Comparison of ENCODE assay signal across 20 cellular contexts in the genomic region with DNA sequence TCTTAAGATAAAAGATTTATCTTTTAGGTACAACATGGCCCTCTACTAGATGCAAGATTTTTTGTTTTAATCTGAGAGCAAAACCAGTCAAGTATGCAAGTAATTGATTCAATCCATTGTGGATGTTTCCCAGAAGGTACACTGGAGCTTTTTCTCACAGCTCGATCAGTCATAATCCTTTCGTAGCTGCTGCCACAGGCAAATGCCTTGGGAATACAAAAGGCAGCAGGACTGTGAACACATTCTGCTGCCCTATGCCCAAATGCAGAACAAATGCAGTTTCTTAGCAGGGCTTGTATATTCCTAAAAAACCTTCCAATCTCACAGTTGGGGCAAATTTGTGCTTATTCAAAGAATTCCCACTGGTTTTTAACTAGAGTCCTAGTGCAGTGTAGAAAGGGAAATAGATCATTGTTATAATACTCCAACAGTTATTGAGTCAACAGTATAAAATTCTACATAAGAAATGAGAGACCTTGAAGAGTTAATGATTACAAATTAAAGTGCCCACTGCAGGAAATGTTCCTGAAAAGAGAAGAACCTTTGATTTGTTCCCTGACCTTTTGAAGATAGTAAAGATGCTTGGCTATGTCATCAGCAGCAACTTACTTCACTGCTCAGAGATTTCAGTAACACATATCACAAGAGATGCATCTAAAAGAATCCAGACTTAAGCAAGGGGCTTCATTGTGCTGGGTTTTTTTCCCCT. TPM values are rescaled to one million over a fixed set of nuclear protein-coding genes. Genes with fewer than 3 reads are reported as not detected.
DNase-seq lines count a peak whose midpoint lies in the region; TF ChIP-seq lines count a peak whose summit lies in the region.
"Had no signal": no experiment of that assay in that cellular context is flagged by ENCODE, and none has a peak within 500 bp of the region (broad histone marks: within the 10 kb centered on the region; RNA-seq: fewer than 3 reads in every experiment).

No MANE protein-coding gene starts in this region.

- H3K4ac ChIP-seq in mesenchymal stem cell (ENCODE audit: low read depth in 1 of 2, low read length in 2 of 2) = no peak overlapping the region

- H2AFZ ChIP-seq in mesenchymal stem cell (ENCODE audit: low read depth, low read length) = no peak overlapping the region

- H3K9me3 Mint-ChIP-seq in activated CD4-positive, alpha-beta T cell treated with anti-CD3 and anti-CD28 coated beads, Interleukin-2, amount 10 ng/mL, durations not matched to agents 7 days and 5 days = no peaks in the 10 kb centered on the region
- H3K9me3 Mint-ChIP-seq: nephron progenitor cell had no signal

- H3K9ac ChIP-seq in mesenchymal stem cell (ENCODE audit: low read length) = peak overlapping the region; percentile 36

- peak overlapping the region; percentile 11 for H3K27ac Mint-ChIP-seq in activated CD4-positive, alpha-beta T cell treated with anti-CD3 and anti-CD28 coated beads, Interleukin-2, amount 10 ng/mL, durations not matched to agents 7 days and 5 days

- no peaks in the 10 kb centered on the region for H3K27me3 Mint-ChIP-seq in activated CD4-positive, alpha-beta T cell treated with anti-CD3 and anti-CD28 coated beads, Interleukin-2, amount 10 ng/mL, durations not matched to agents 7 days and 5 days

- no peak overlapping the region for H3K4me3 Mint-ChIP-seq in activated CD4-positive, alpha-beta T cell treated with anti-CD3 and anti-CD28 coated beads, Interleukin-2, amount 10 ng/mL, durations not matched to agents 7 days and 5 days
- H3K4me3 Mint-ChIP-seq: nephron progenitor cell had no signal

- peaks cover 5% of the 10 kb centered on the region for H3K79me1 ChIP-seq in mesenchymal stem cell (replicated peaks; ENCODE audit: low read length, poor library complexity, severe bottlenecking)

- no peak overlapping the region for H3K18ac ChIP-seq in mesenchymal stem cell (ENCODE audit: low read depth in 1 of 2, low read length in 2 of 2)

- POLR2A ChIA-PET in activated CD4-positive, alpha-beta T cell treated with anti-CD3 and anti-CD28 coated beads, Interleukin-2, amount 10 ng/mL, durations not matched to agents 7 days and 5 days (lab: Charles Lee) = no interaction called here

- no peak overlapping the region for H4K91ac ChIP-seq in mesenchymal stem cell (ENCODE audit: low read length)

- H2BK5ac ChIP-seq in mesenchymal stem cell (ENCODE audit: low read depth, low read length, poor library complexity, severe bottlenecking) = no peak overlapping the region

- H3K4me3 ChIP-seq in ascending aorta (peak overlapping the region; percentile 17 to 38), mesenchymal stem cell (ENCODE audit: insufficient read depth in 1 of 2, low read depth in 1 of 2, low read length in 2 of 2) (no peak overlapping the region), tibial artery (no peak overlapping the region)

- H3K36me3 Mint-ChIP-seq in activated CD4-positive, alpha-beta T cell treated with anti-CD3 and anti-CD28 coated beads, Interleukin-2, amount 10 ng/mL, durations not matched to agents 7 days and 5 days (ENCODE audit: low read depth) = peaks cover 53% of the 10 kb centered on the region

- H3K23ac ChIP-seq in mesenchymal stem cell (ENCODE audit: low read length in 2 of 2) = no peak overlapping the region

- peaks cover 0 to 6% of the 10 kb centered on the region in 2 donors for H3K36me3 ChIP-seq in ascending aorta
- peaks cover 0 to 71% of the 10 kb centered on the region in 2 experiments for H3K36me3 ChIP-seq in mesenchymal stem cell (ENCODE audit: control insufficient read depth in 1 of 2, insufficient read depth in 2 of 2, low read depth in 1 of 2, low read length in 2 of 2)
- H3K36me3 ChIP-seq in tibial artery = peaks cover 0 to 18% (median 16%) of the 10 kb centered on the region in 3 donors

- H3K9me3 ChIP-seq in ascending aorta = no peaks in the 10 kb centered on the region
- no peaks in the 10 kb centered on the region for H3K9me3 ChIP-seq in mesenchymal stem cell (ENCODE audit: control insufficient read depth, low read length)
- no peaks in the 10 kb centered on the region for H3K9me3 ChIP-seq in tibial artery

- intact Hi-C loops in ascending aorta (cut with DNase I) = no loop called here
- intact Hi-C loops in tibial artery (cut with DNase I; ENCODE audit: low total_unique reads) = no loop called here

- H3K27ac ChIP-seq in ascending aorta = peak overlapping the region; percentile 87
- peak overlapping the region; percentile 66 for H3K27ac ChIP-seq in mesenchymal stem cell (ENCODE audit: low read length, poor library complexity, severe bottlenecking)
- H3K27ac ChIP-seq in tibial artery = peak overlapping the region; percentile 11 to 67

- DNase-seq in activated CD4-positive, alpha-beta T cell treated with anti-CD3 and anti-CD28 coated beads, Interleukin-2, amount 10 ng/mL, durations not matched to agents 7 days and 5 days = no peak
- DNase-seq in activated CD4-positive, alpha-beta T cell treated with anti-CD3 and anti-CD28 coated beads for 4 hours = no peak
- no peak for DNase-seq in ascending aorta (ENCODE audit: low spot score in 2 of 2)
- DNase-seq in mesenchymal stem cell = no peak
- no peak for DNase-seq in tibial artery
- DNase-seq in NCI-H526 treated with DMSO at 0.1 percent for 48 hours (lab: John Stamatoyannopoulos, UW) = no peak
- no peak for DNase-seq in NCI-H774 (lab: John Stamatoyannopoulos, UW)
- no peak for DNase-seq in OCI-M1 (lab: John Stamatoyannopoulos, UW)
- DNase-seq: activated CD4-positive, alpha-beta T cell treated with anti-CD3 and anti-CD28 coated beads for 1 hour; activated T-cell treated with anti-CD3 and anti-CD28 coated beads, Interleukin-2, amount 50 U/mL, for 1 hour; kidney; NCI-H1048; NCI-H226; nephron progenitor cell; SW 1271 had no signal

- H2BK12ac ChIP-seq in mesenchymal stem cell (ENCODE audit: low read length in 2 of 2) = no peak overlapping the region

- H2AK5ac ChIP-seq in mesenchymal stem cell (ENCODE audit: low read length, severe bottlenecking) = no peak overlapping the region

- H4K8ac ChIP-seq in mesenchymal stem cell (ENCODE audit: low read length) = no peak overlapping the region

- WGBS in mesenchymal stem cell = 92% methylated on average over 2 of the region's 2 CpGs

- H3K14ac ChIP-seq in mesenchymal stem cell (ENCODE audit: low read length in 2 of 2) = no peak overlapping the region

- H3K4me1 ChIP-seq in ascending aorta (peaks cover 0 to 24% of the 10 kb centered on the region in 2 donors), mesenchymal stem cell (ENCODE audit: control insufficient read depth, insufficient read depth, low read depth, low read length) (peaks cover 2% of the 10 kb centered on the region), tibial artery (peaks cover 0 to 47% (median 5%) of the 10 kb centered on the region in 4 donors)

- CTCF ChIA-PET in activated CD4-positive, alpha-beta T cell treated with anti-CD3 and anti-CD28 coated beads, Interleukin-2, amount 10 ng/mL, durations not matched to agents 7 days and 5 days (lab: Charles Lee) = no interaction called here

- H2BK15ac ChIP-seq in mesenchymal stem cell (ENCODE audit: low read depth, poor library complexity, severe bottlenecking) = no peak overlapping the region

- H2BK120ac ChIP-seq in mesenchymal stem cell (ENCODE audit: low read depth, low read length) = no peak overlapping the region

- TF ChIP-seq CTCF in ascending aorta (IDR thresholded peaks at IDR 0.05) = no peak
- TF ChIP-seq CTCF in tibial artery (IDR thresholded peaks at IDR 0.05) = no peak

- H3K27me3 ChIP-seq in ascending aorta (no peaks in the 10 kb centered on the region), mesenchymal stem cell (ENCODE audit: control insufficient read depth in 1 of 2, insufficient read depth in 1 of 2, low read length in 2 of 2) (no peaks in the 10 kb centered on the region), tibial artery (no peaks in the 10 kb centered on the region)

- H3K4me1 Mint-ChIP-seq in activated CD4-positive, alpha-beta T cell treated with anti-CD3 and anti-CD28 coated beads, Interleukin-2, amount 10 ng/mL, durations not matched to agents 7 days and 5 days = peaks cover 53% of the 10 kb centered on the region

- H3K4me2 ChIP-seq in mesenchymal stem cell (ENCODE audit: low read length, poor library complexity, severe bottlenecking) = no peak overlapping the region

RNA-seq across cellular contexts. Expression of a gene that starts 14.1 kb away (rescaled TPM):
- 100 to 1,000 TPM; 148 to 208 TPM for total RNA-seq in activated CD4-positive, alpha-beta T cell treated with anti-CD3 and anti-CD28 coated beads, Interleukin-2, amount 10 ng/mL, durations not matched to agents 7 days and 5 days
- 2.1 TPM for total RNA-seq in ascending aorta
- 2.4 TPM for polyA plus RNA-seq in mesenchymal stem cell (2013, experiment 1 of 2)
- polyA plus RNA-seq in mesenchymal stem cell (2013, experiment 2 of 2) = 2.1 TPM

RNA-seq across cellular contexts. Expression of a gene that starts 17.3 kb away (rescaled TPM):
- total RNA-seq in activated CD4-positive, alpha-beta T cell treated with anti-CD3 and anti-CD28 coated beads, Interleukin-2, amount 10 ng/mL, durations not matched to agents 7 days and 5 days = 10 to 100 TPM; 48.8 to 60.9 TPM
- 32.5 TPM for total RNA-seq in ascending aorta
- polyA plus RNA-seq in mesenchymal stem cell (2013, experiment 1 of 2) = 56.1 TPM
- polyA plus RNA-seq in mesenchymal stem cell (2013, experiment 2 of 2) = 55.8 TPM

RNA-seq across cellular contexts. Expression of a gene that starts 53.6 kb away (rescaled TPM):
- total RNA-seq in activated CD4-positive, alpha-beta T cell treated with anti-CD3 and anti-CD28 coated beads, Interleukin-2, amount 10 ng/mL, durations not matched to agents 7 days and 5 days = under 1 TPM in 1 of 2 experiments, not detected in 1; 0.37 TPM
- not detected for total RNA-seq in ascending aorta
- not detected for polyA plus RNA-seq in mesenchymal stem cell (2013, experiment 1 of 2)
- not detected for polyA plus RNA-seq in mesenchymal stem cell (2013, experiment 2 of 2)
- total RNA-seq: A673, astrocyte, frontal cortex, HT1080, kidney, skeletal muscle tissue had no signal

Comparison
In these comparisons a context has a peak if more than half of its experiments do, and no peak if none do; other contexts are left out.
1. H3K4me3 ChIP-seq: peak in ascending aorta (2 of 2); none in mesenchymal stem cell (0 of 2) and tibial artery (0 of 2).
2. RNA of a gene that starts 14.1 kb away (total RNA-seq): 148 to 208 TPM in activated CD4-positive, alpha-beta T cell treated with anti-CD3 and anti-CD28 coated beads, Interleukin-2, amount 10 ng/mL, durations not matched to agents 7 days and 5 days; 2.1 TPM in ascending aorta (single experiment); every median in the first group is over 10 times any median in the second.
3. Peak in every context shown above with its lines, with median percentiles within 50 percentile points of each other: H3K27ac ChIP-seq.